In genomic region chr4:140049924-140050681, GRCh38 we compare ENCODE assay signal across 8 cellular contexts.
A peak's percentile ranks its signal among the peaks of the same experiment; 100 is the strongest.
DNase-seq lines count a peak whose midpoint lies in the region; ATAC-seq and TF ChIP-seq lines count a peak whose summit lies in the region.

No MANE protein-coding gene starts in this region.

- TF ChIP-seq CTCF in retinal pigment epithelial cell (conservative IDR thresholded peaks at IDR 0.05; ENCODE audit: low read depth, low read length) = peak; percentile 45

- H3K9me3 ChIP-seq in KOPT-K1 (ENCODE audit: insufficient read depth, low read length, poor library complexity, severe bottlenecking) = no peaks in the 10 kb centered on the region

- DNase-seq in DMS53 treated with DMSO at 0.1 percent for 48 hours (lab: John Stamatoyannopoulos, UW; ENCODE audit: unreplicated experiment) (peak; percentile 46), SK-MEL-5 (ENCODE audit: low read depth, low spot score) (peak; percentile 87), fibroblast of gingiva (ENCODE audit: low read depth) (peak; percentile 12), retinal pigment epithelial cell (ENCODE audit: low read depth) (no peak), KG1 (lab: John Stamatoyannopoulos, UW) (no peak)

- ATAC-seq in HG03469 (IDR thresholded peaks at IDR 0.05; ENCODE audit: unreplicated experiment) = no peak
- ATAC-seq in GM18909 (IDR thresholded peaks at IDR 0.05; ENCODE audit: poor library complexity, unreplicated experiment) = no peak

- in situ Hi-C loops in SK-MEL-5 (cut with HindIII; ENCODE audit: low pct_unique_long_range_greater_than_20kb, low sequenced_read_pairs) = no loop called here

- peak overlapping the region; percentile 73 for H3K27ac ChIP-seq in KOPT-K1 (ENCODE audit: low read depth, low read length, poor library complexity, severe bottlenecking)

- no peak overlapping the region for H3K4me3 ChIP-seq in retinal pigment epithelial cell (ENCODE audit: low read length)

- H3K36me3 ChIP-seq in KOPT-K1 (ENCODE audit: insufficient read depth, low read length) = no peaks in the 10 kb centered on the region

Comparison
In these comparisons a context has a peak if more than half of its experiments do, and no peak if none do; other contexts are left out.
1. DNase-seq: peak in DMS53 treated with DMSO at 0.1 percent for 48 hours (single experiment), SK-MEL-5 (single experiment) and fibroblast of gingiva (single experiment); none in retinal pigment epithelial cell (single experiment) and KG1 (single experiment).